ENCODE assay signal across 8 cellular contexts in the genomic region with DNA sequence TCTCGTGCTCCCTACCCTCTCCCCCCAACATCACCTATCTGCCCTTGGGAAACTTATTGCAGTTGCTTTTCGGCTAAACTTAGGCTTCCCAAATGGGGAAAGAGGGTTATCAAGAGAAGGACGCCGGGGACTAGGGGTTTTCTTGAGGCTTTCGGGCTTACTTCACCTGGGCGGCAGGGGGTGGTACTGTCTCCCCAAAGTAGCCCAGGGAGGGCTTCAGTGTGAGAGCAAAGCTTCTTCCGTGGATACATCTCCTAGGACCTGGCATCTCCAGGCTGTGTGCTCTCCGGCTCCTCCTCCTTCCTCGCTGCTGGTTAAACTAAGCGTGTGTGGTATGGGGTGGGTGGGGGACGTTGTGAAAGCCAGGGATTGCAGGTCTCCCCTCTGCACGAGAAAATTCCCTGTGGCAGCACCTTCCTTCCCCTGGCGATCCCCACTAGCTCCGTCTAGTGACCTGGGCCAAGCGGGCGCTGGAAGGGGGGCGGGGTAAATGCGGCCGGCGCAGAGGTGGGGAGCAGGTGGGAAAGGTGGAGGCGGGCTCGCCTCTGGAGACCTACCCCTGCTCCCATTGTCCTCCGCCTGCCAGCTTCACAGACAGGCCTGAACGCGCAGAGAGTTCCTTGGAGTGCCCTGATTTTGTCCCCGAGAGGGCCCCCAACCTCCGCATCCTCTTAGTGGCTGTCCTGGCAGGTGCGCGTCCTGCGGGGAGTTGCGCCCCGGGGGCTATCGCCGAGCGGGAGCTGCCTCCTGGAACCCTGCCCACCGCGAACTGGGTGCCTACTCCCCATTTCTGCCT. TPM values are rescaled to one million over a fixed set of nuclear protein-coding genes. Genes with fewer than 3 reads are reported as not detected.
DNase-seq lines count a peak whose midpoint lies in the region; ATAC-seq and TF ChIP-seq lines count a peak whose summit lies in the region.

No MANE protein-coding gene starts in this region.

- peak overlapping the region; percentile 72 for H3K27ac Mint-ChIP-seq in MCF 10A (ENCODE audit: low read depth, unreplicated experiment)

- no peaks in the 10 kb centered on the region for H3K9me3 Mint-ChIP-seq in MCF 10A (ENCODE audit: unreplicated experiment)

- intact Hi-C loops in MCF 10A (cut with micrococcal nuclease) = loop anchor here (1.0 to 10.0 kb wide), 9 partner anchors 185 to 1129 kb away; no protein-coding TSS in a partner anchor
- intact Hi-C loops in stomach (cut with DNase I; ENCODE audit: low total_unique reads) = no loop called here

- TF ChIP-seq CTCF in MCF 10A (IDR thresholded peaks at IDR 0.05; ENCODE audit: unreplicated experiment) (peak; percentile 22), stomach (IDR thresholded peaks at IDR 0.05) (no peak)

- H3K9me3 ChIP-seq in stomach = no peaks in the 10 kb centered on the region

- POLR2A ChIA-PET in MCF 10A (lab: Yijun Ruan, JAX) = interaction anchor here (0.5 to 2.9 kb wide), 24 partner anchors 9 to 1618 kb away, joined by 3 to 32 read pairs (median 3); no protein-coding TSS in a partner anchor

- H3K4me3 ChIP-seq in stomach = peak overlapping the region; percentile 64 to 90 (median 70)

- peak overlapping the region; percentile 82 for H3K4me3 Mint-ChIP-seq in MCF 10A (ENCODE audit: unreplicated experiment)

- H3K36me3 Mint-ChIP-seq in MCF 10A (ENCODE audit: insufficient read depth, unreplicated experiment) = no peaks in the 10 kb centered on the region

- H3K27me3 Mint-ChIP-seq in MCF 10A (ENCODE audit: insufficient read depth, unreplicated experiment) = no peaks in the 10 kb centered on the region

- H3K4me1 ChIP-seq in stomach = peaks cover 9 to 33% (median 25%) of the 10 kb centered on the region in 4 donors

- TF ChIP-seq POLR2A in stomach (IDR thresholded peaks at IDR 0.05) = no peak

- CTCF ChIA-PET in MCF 10A (lab: Yijun Ruan, JAX) = interaction anchor here (0.6 to 2.9 kb wide), 13 partner anchors 10 to 1008 kb away, joined by 3 to 16 read pairs (median 3); no protein-coding TSS in a partner anchor

- peak; percentile 39 for DNase-seq in D341Med (ENCODE audit: low spot score)
- peak; percentile 61 for DNase-seq in MCF 10A (ENCODE audit: unreplicated experiment)
- DNase-seq in left kidney (ENCODE audit: low read depth, low spot score) = peak; percentile 82
- DNase-seq in stomach = no peak
- DNase-seq in stimulated activated CD4-positive, alpha-beta T cell treated with anti-CD3 and anti-CD28 coated beads, Interleukin-15, amount 100 ng/mL, for 24 hours = no peak
- DNase-seq in glomerular visceral epithelial cell (ENCODE audit: extremely low spot score) = no peak
- no peak for DNase-seq in cerebellar nuclear complex (lab: John Stamatoyannopoulos, UW)

- peaks cover 0 to 49% (median 32%) of the 10 kb centered on the region in 3 donors for H3K27me3 ChIP-seq in stomach

- no peaks in the 10 kb centered on the region for H3K36me3 ChIP-seq in stomach

- ATAC-seq in HG03354 (IDR thresholded peaks at IDR 0.05; ENCODE audit: poor library complexity, severe bottlenecking, unreplicated experiment) = peak; percentile 27

- BruUV-seq in MCF 10A (replicated peaks; lab: Mats Ljungman, UMichigan) = no TSS peak

- no peak for TF ChIP-seq EP300 in stomach (IDR thresholded peaks at IDR 0.05)

- H3K27ac ChIP-seq in stomach = peak overlapping the region in 4 of 5 donors; percentile 79 to 91 (median 87)

- H3K4me1 Mint-ChIP-seq in MCF 10A (ENCODE audit: insufficient read depth, unreplicated experiment) = peaks cover 30% of the 10 kb centered on the region

- 1 to 2% (median 2%) methylated on average over 29 to 37 of the region's 37 CpGs for WGBS in stomach, 5 donors

RNA-seq across cellular contexts. Expression of gene PLXDC2, which starts 1.2 kb away (rescaled TPM):
- 10.6 and 23.3 TPM in 2 replicates for total RNA-seq in MCF 10A (2022)
- 10 to 100 TPM; 10.4 to 57.2 (median 15.5) TPM for total RNA-seq in stomach
- polyA plus RNA-seq in stomach = 1 to 10 TPM; 2.1 to 4.2 (median 3.2) TPM

Comparison
In these comparisons a context has a peak if more than half of its experiments do, and no peak if none do; other contexts are left out.
1. DNase-seq: peak in D341Med (single experiment), MCF 10A (single experiment) and left kidney (single experiment); none in stomach (single experiment), stimulated activated CD4-positive, alpha-beta T cell treated with anti-CD3 and anti-CD28 coated beads, Interleukin-15, amount 100 ng/mL, for 24 hours (single experiment), glomerular visceral epithelial cell (single experiment) and cerebellar nuclear complex (0 of 2).